Comparison of ENCODE assay signal across 1 cellular context in the genomic region with DNA sequence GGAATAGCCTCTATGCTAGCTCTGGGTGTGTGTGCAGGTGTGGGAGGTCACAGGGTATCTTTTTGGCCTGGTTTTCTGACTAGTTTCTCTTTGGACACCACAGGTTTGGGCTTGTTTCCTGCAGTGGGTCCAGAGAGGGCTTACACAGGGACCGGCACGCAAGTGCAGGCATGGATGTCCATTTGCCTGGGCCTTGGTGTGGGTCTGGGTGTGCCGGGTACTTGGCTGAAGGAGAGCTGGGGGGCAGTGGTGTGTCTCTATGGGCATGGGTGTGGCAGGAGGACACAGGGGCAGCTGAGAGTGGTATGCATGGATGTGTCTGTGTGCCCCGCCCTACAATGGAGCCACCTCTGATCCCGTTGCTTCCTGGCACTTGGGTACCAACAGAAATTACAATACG.
TF ChIP-seq lines count a peak whose summit lies in the region.

No MANE protein-coding gene starts in this region.

TF ChIP-seq in HepG2, 621 proteins besides CTCF, POLR2A, EP300 and RAD21:
- TF ChIP-seq ZNF749 (CRISPR knock-in tag; IDR thresholded peaks at IDR 0.05; ENCODE audit: borderline replicate concordance): no peak
- TF ChIP-seq, protein P1, sequence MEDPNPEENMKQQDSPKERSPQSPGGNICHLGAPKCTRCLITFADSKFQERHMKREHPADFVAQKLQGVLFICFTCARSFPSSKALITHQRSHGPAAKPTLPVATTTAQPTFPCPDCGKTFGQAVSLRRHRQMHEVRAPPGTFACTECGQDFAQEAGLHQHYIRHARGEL (CRISPR knock-in tag; IDR thresholded peaks at IDR 0.05): no peak
- TF ChIP-seq, protein P2, sequence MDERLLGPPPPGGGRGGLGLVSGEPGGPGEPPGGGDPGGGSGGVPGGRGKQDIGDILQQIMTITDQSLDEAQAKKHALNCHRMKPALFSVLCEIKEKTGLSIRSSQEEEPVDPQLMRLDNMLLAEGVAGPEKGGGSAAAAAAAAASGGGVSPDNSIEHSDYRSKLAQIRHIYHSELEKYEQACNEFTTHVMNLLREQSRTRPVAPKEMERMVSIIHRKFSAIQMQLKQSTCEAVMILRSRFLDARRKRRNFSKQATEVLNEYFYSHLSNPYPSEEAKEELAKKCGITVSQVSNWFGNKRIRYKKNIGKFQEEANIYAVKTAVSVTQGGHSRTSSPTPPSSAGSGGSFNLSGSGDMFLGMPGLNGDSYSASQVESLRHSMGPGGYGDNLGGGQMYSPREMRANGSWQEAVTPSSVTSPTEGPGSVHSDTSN (CRISPR knock-in tag; IDR thresholded peaks at IDR 0.05): no peak
- TF ChIP-seq SRSF4 (IDR thresholded peaks at IDR 0.05; ENCODE audit: low read depth, low read length, poor library complexity, severe bottlenecking): no peak
- no peak for TF ChIP-seq ZNF205 (CRISPR knock-in tag; IDR thresholded peaks at IDR 0.05)
- no peak for TF ChIP-seq ZNF83 (CRISPR knock-in tag; IDR thresholded peaks at IDR 0.05; ENCODE audit: borderline replicate concordance)
